8 cellular contexts compared by ENCODE assay signal in genomic region chr14:70013269-70013873, GRCh38.
A peak's percentile ranks its signal among the peaks of the same experiment; 100 is the strongest.
DNase-seq lines count a peak whose midpoint lies in the region; ATAC-seq, FAIRE-seq and TF ChIP-seq lines count a peak whose summit lies in the region.

No MANE protein-coding gene starts in this region.

- peaks cover 2% of the 10 kb centered on the region for H3K4me1 Mint-ChIP-seq in astrocyte (ENCODE audit: low read depth, unreplicated experiment)

- H3K4me1 ChIP-seq in IMR-90 (ENCODE audit: control insufficient read depth, insufficient read depth, low read length) = peaks cover 4% of the 10 kb centered on the region
- H3K4me1 ChIP-seq in astrocyte (ENCODE audit: insufficient read depth, low read length) = no peaks in the 10 kb centered on the region

- no peak overlapping the region for H3K4ac ChIP-seq in IMR-90 (ENCODE audit: low read depth, low read length)

- H4K8ac ChIP-seq in IMR-90 (ENCODE audit: low read depth in 2 of 2, low read length in 2 of 2) = no peak overlapping the region

- TF ChIP-seq POLR2A in IMR-90 (IDR thresholded peaks at IDR 0.05; ENCODE audit: low read depth, low read length) = no peak

- intact Hi-C loops in IMR-90 (cut with micrococcal nuclease) = no loop called here

- H4K5ac ChIP-seq in IMR-90 (ENCODE audit: low read depth, low read length) = no peak overlapping the region

- H4K20me1 ChIP-seq in IMR-90 (ENCODE audit: insufficient read depth, low read length) = no peaks in the 10 kb centered on the region
- no peaks in the 10 kb centered on the region for H4K20me1 ChIP-seq in astrocyte (ENCODE audit: insufficient read depth, low read length)

- no peak overlapping the region for H3K4me2 ChIP-seq in IMR-90 (ENCODE audit: low read depth, low read length)
- H3K4me2 ChIP-seq in astrocyte (ENCODE audit: low read length) = no peak overlapping the region

- peak; percentile 61; the same call in 1 of the 2 replicates for ATAC-seq in IMR-90 (ENCODE audit: low read depth)
- no peak for ATAC-seq in GM18519 (IDR thresholded peaks at IDR 0.05; ENCODE audit: low FRiP score, unreplicated experiment)
- no peak for ATAC-seq in GM19035 (IDR thresholded peaks at IDR 0.05; ENCODE audit: unreplicated experiment)

- no peak overlapping the region for H2AFZ ChIP-seq in IMR-90 (replicated peaks; ENCODE audit: low read length, poor library complexity)
- H2AFZ ChIP-seq in astrocyte (ENCODE audit: low read depth, low read length) = no peak overlapping the region

- H4K91ac ChIP-seq in IMR-90 (ENCODE audit: insufficient read depth, low read depth, low read length) = peak overlapping the region; percentile 16; the same call in 1 of the 2 replicates

- BruUV-seq in IMR-90 (replicated peaks; lab: Mats Ljungman, UMichigan) = no TSS peak

- H3K9ac ChIP-seq in IMR-90 (ENCODE audit: low read depth, low read length) = no peak overlapping the region
- H3K9ac ChIP-seq in astrocyte (ENCODE audit: low read length) = no peak overlapping the region

- H3K56ac ChIP-seq in IMR-90 (ENCODE audit: extremely low read depth, insufficient read depth, low read length) = no peak overlapping the region

- H2BK15ac ChIP-seq in IMR-90 (ENCODE audit: low read depth, low read length) = no peak overlapping the region

- WGBS in IMR-90 (ENCODE audit: extremely low coverage in 2 of 2, insufficient read length in 1 of 2), 2 experiments = no CpG with 5 or more reads among the region's 2 CpGs

- H3K27ac ChIP-seq in IMR-90 (ENCODE audit: insufficient read depth, low read length) (no peak overlapping the region), astrocyte (ENCODE audit: low read depth, low read length) (no peak overlapping the region)

- H3K79me2 ChIP-seq in astrocyte (ENCODE audit: insufficient read depth, low read length) = no peaks in the 10 kb centered on the region

- H2AK5ac ChIP-seq in IMR-90 (ENCODE audit: low read depth, low read length) = no peak overlapping the region

- H3K14ac ChIP-seq in IMR-90 (replicated peaks; ENCODE audit: low read depth, low read length) = no peak overlapping the region

- H3K36me3 Mint-ChIP-seq in astrocyte (ENCODE audit: low read depth, unreplicated experiment) = peaks cover 4% of the 10 kb centered on the region

- CTCF ChIA-PET in IMR-90 (lab: Yijun Ruan, JAX) = interaction anchor here (0.6 to 1.6 kb wide), 8 partner anchors 21 to 211 kb away, joined by 3 to 7 read pairs (median 3); no protein-coding TSS in a partner anchor

- H3K27ac Mint-ChIP-seq in astrocyte (ENCODE audit: unreplicated experiment) = no peak overlapping the region

- no peak overlapping the region for H3K23ac ChIP-seq in IMR-90 (ENCODE audit: low read depth, low read length)

- peaks cover 14% of the 10 kb centered on the region for H3K27me3 Mint-ChIP-seq in astrocyte (ENCODE audit: low read depth, unreplicated experiment)

- H3K27me3 ChIP-seq in IMR-90 (ENCODE audit: control insufficient read depth, insufficient read depth, low read length) (no peaks in the 10 kb centered on the region), astrocyte (ENCODE audit: insufficient read depth, low read length) (no peaks in the 10 kb centered on the region)

- H3K4me3 ChIP-seq in IMR-90 (ENCODE audit: insufficient read depth, low read depth, low read length) = no peak overlapping the region
- no peak overlapping the region for H3K4me3 ChIP-seq in astrocyte (ENCODE audit: insufficient read depth, low read depth, low read length)

- POLR2A ChIA-PET in IMR-90 (lab: Charles Lee; ENCODE audit: unreplicated experiment) = interaction anchor here (0.5 kb wide), 1 partner anchor 56 kb away, joined by 3 read pairs; no protein-coding TSS in a partner anchor

- H2BK120ac ChIP-seq in IMR-90 (ENCODE audit: low read depth, low read length) = no peak overlapping the region

- peaks cover 5% of the 10 kb centered on the region for H3K9me3 Mint-ChIP-seq in astrocyte (ENCODE audit: unreplicated experiment)

- H3K36me3 ChIP-seq in IMR-90 (ENCODE audit: control insufficient read depth, insufficient read depth, low read length) (peaks cover 10% of the 10 kb centered on the region), astrocyte (ENCODE audit: insufficient read depth, low read length) (no peaks in the 10 kb centered on the region)

- no peak overlapping the region for H3K4me3 Mint-ChIP-seq in astrocyte (ENCODE audit: unreplicated experiment)

- DNase-seq in NCI-H524 (lab: John Stamatoyannopoulos, UW) (peak; percentile 42 to 46), NCI-H524 treated with DMSO at 0.1 percent for 48 hours (lab: John Stamatoyannopoulos, UW) (no peak), IMR-90 (peak; percentile 30), astrocyte (ENCODE audit: low read depth) (no peak), medulla oblongata (ENCODE audit: extremely low spot score) (peak; percentile 55)
- DNase-seq in central memory CD4-positive, alpha-beta T cell = no peak

- H2BK20ac ChIP-seq in IMR-90 (ENCODE audit: low read depth, low read length) = no peak overlapping the region

- H3K18ac ChIP-seq in IMR-90 (ENCODE audit: low read depth, low read length) = no peak overlapping the region

- peak; percentile 70 for TF ChIP-seq RAD21 in IMR-90 (IDR thresholded peaks at IDR 0.05; ENCODE audit: low read length)

- FAIRE-seq in astrocyte (lab: Jason Lieb, UNC) = no peak

- H3K9me3 ChIP-seq in IMR-90 (ENCODE audit: control insufficient read depth, insufficient read depth, low read length) = no peaks in the 10 kb centered on the region
- no peaks in the 10 kb centered on the region for H3K9me3 ChIP-seq in astrocyte (ENCODE audit: insufficient read depth, low read depth, low read length)

- dilution Hi-C loops in IMR-90 (cut with HindIII; ENCODE audit: low sequenced_read_pairs, unreplicated experiment) = no loop called here

- TF ChIP-seq CTCF in IMR-90 (conservative IDR thresholded peaks at IDR 0.05; ENCODE audit: low read depth, low read length) = peak; percentile 61
- TF ChIP-seq CTCF in astrocyte (IDR thresholded peaks at IDR 0.05; ENCODE audit: insufficient read depth, low read depth, low read length) = peak; percentile 54

- no peak overlapping the region for H2BK5ac ChIP-seq in IMR-90 (ENCODE audit: low read depth, low read length, poor library complexity, severe bottlenecking)

- in situ Hi-C loops in IMR-90 (cut with MboI; ENCODE audit: low sequenced_read_pairs) = loop anchor here (25.0 kb wide), 1 partner anchor 426 kb away; no protein-coding TSS in a partner anchor

- H3K79me1 ChIP-seq in IMR-90 (ENCODE audit: low read depth in 1 of 2, low read length in 2 of 2) = no peaks in the 10 kb centered on the region

- no peaks in the 10 kb centered on the region; the same call in 1 of the 2 replicates for H3K9me1 ChIP-seq in IMR-90 (ENCODE audit: insufficient read depth, low read length)

- H2AK9ac ChIP-seq in IMR-90 (replicated peaks; ENCODE audit: low read depth, low read length, poor library complexity) = no peak overlapping the region

TF ChIP-seq in IMR-90, 13 proteins besides CTCF, POLR2A, EP300 and RAD21:
- TF ChIP-seq ELK1 (IDR thresholded peaks at IDR 0.05; ENCODE audit: borderline replicate concordance, low read depth, low read length) = no peak
- no peak for TF ChIP-seq USF2 (IDR thresholded peaks at IDR 0.05; ENCODE audit: low read depth, low read length)
- no peak for TF ChIP-seq FOS (IDR thresholded peaks at IDR 0.05; ENCODE audit: low read depth, low read length)
- peak; percentile 68 for TF ChIP-seq SMC3 (IDR thresholded peaks at IDR 0.05; ENCODE audit: low read depth, low read length)
- TF ChIP-seq MAFK (IDR thresholded peaks at IDR 0.05; ENCODE audit: low read depth, low read length) = no peak
- TF ChIP-seq RFX5 (IDR thresholded peaks at IDR 0.05; ENCODE audit: low read depth, low read length) = no peak
- no peak for TF ChIP-seq MAZ (IDR thresholded peaks at IDR 0.05; ENCODE audit: borderline replicate concordance, low read depth, low read length)

Comparison
In these comparisons a context has a peak if more than half of its experiments do, and no peak if none do; other contexts are left out.
1. DNase-seq: peak in NCI-H524 (2 of 2), IMR-90 (single experiment) and medulla oblongata (single experiment); none in NCI-H524 treated with DMSO at 0.1 percent for 48 hours (single experiment), astrocyte (single experiment) and central memory CD4-positive, alpha-beta T cell (single experiment).